2 cellular contexts compared by ENCODE assay signal in the genomic region with DNA sequence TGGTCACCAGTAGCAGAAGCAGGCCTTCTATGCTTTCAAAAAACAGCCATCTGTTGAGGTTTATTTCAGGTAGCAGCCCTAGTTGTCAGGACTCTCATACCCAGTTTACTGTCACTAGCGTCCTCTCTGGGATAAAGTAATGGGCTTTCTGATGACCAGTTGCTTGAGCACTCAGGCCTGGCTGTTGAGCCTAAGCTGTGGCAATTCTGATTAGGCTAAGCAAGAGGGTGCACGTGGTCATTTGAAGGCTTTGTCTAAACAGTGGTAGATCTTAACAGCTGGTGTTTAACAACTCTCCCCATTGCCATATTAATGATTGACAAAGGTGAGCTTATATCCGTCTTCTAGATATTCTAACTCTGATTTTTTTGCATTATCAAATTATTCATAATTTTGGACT.
TF ChIP-seq lines count a peak whose summit lies in the region.

No MANE protein-coding gene starts in this region.

TF ChIP-seq in GM23338, 12 proteins besides CTCF, POLR2A, EP300 and RAD21:
- TF ChIP-seq NANOG (IDR thresholded peaks at IDR 0.05; ENCODE audit: borderline replicate concordance) (no peak), ZNF331 (CRISPR knock-in tag; IDR thresholded peaks at IDR 0.05; ENCODE audit: low read depth) (no peak), JUNB (IDR thresholded peaks at IDR 0.05; ENCODE audit: unreplicated experiment) (no peak)
- TF ChIP-seq, protein P1, sequence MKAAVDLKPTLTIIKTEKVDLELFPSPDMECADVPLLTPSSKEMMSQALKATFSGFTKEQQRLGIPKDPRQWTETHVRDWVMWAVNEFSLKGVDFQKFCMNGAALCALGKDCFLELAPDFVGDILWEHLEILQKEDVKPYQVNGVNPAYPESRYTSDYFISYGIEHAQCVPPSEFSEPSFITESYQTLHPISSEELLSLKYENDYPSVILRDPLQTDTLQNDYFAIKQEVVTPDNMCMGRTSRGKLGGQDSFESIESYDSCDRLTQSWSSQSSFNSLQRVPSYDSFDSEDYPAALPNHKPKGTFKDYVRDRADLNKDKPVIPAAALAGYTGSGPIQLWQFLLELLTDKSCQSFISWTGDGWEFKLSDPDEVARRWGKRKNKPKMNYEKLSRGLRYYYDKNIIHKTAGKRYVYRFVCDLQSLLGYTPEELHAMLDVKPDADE (IDR thresholded peaks at IDR 0.05), result no peak
TF ChIP-seq in GM23338: peak in this region for 0.

TF ChIP-seq in H1, 55 proteins besides CTCF, POLR2A, EP300 and RAD21:
- no peak for TF ChIP-seq SP1 (IDR thresholded peaks at IDR 0.05; ENCODE audit: low read depth, low read length)
- no peak for TF ChIP-seq GABPA (IDR thresholded peaks at IDR 0.05; ENCODE audit: borderline replicate concordance, insufficient read depth, low read length)
- no peak for TF ChIP-seq KDM5A (IDR thresholded peaks at IDR 0.05; ENCODE audit: low read length)
